9 cellular contexts compared by ENCODE assay signal in genomic region chr2:86105252-86105968, GRCh38. TPM values are rescaled to one million over a fixed set of nuclear protein-coding genes. Genes with fewer than 3 reads are reported as not detected.
DNase-seq lines count a peak whose midpoint lies in the region; ATAC-seq, FAIRE-seq and TF ChIP-seq lines count a peak whose summit lies in the region.
"Had no signal": no experiment of that assay in that cellular context is flagged by ENCODE, and none has a peak within 500 bp of the region (broad histone marks: within the 10 kb centered on the region; RNA-seq: fewer than 3 reads in every experiment).

TSS of gene POLR1A (minus strand) at chr2:86105886. CDS start at chr2:86105776, 110 bp downstream.

- BruUV-seq in HepG2 (replicated peaks; lab: Mats Ljungman, UMichigan): no TSS peak

- H4K20me1 ChIP-seq in HepG2 (ENCODE audit: insufficient read depth, low read length): peaks cover 16% of the 10 kb centered on the region

- POLR2A ChIA-PET in HepG2 (lab: Yijun Ruan, JAX): interaction anchor here (0.7 to 2.1 kb wide), 19 partner anchors 9 to 693 kb away, joined by 3 to 21 read pairs (median 4); partner anchors contain the start of genes IMMT, KDM3A, MAT2A and MRPL35

- CTCF ChIA-PET in HepG2 (lab: Yijun Ruan, JAX; ENCODE audit: low intra/inter-chr PET ratio, low total read pairs): no interaction called here

- peaks cover 91% of the 10 kb centered on the region for H3K79me2 ChIP-seq in HepG2 (ENCODE audit: insufficient read depth, low read length)

- H3K36me3 ChIP-seq in BE2C: peaks cover 15% of the 10 kb centered on the region
- H3K36me3 ChIP-seq in HepG2 (replicated peaks in 1 of 2; ENCODE audit: control insufficient read depth in 1 of 2, insufficient read depth in 2 of 2, low read length in 2 of 2): peaks cover 9 to 46% of the 10 kb centered on the region in 2 experiments

- intact Hi-C loops in HepG2 (cut with micrococcal nuclease; ENCODE audit: unreplicated experiment): loop anchor here (5.0 kb wide), 3 partner anchors 37 to 337 kb away; partner anchors contain the start of genes IMMT, KDM3A and MRPL35

- no peaks in the 10 kb centered on the region for H3K27me3 ChIP-seq in BE2C
- peaks cover 0 to 4% of the 10 kb centered on the region in 2 experiments; a peak in 2 of 5 replicates for H3K27me3 ChIP-seq in HepG2 (ENCODE audit: control insufficient read depth in 1 of 2, insufficient read depth in 2 of 2, low read length in 2 of 2)

- DNase-seq in BE2C: peak; percentile 81
- peak; percentile 90 for DNase-seq in NCI-H69 (lab: John Stamatoyannopoulos, UW)
- peak; percentile 63 to 81 for DNase-seq in activated CD4-positive, alpha-beta T cell treated with anti-CD3 and anti-CD28 coated beads, Interleukin-2, amount 50 U/mL, for 24 hours (ENCODE audit: low read depth in 1 of 2, low spot score in 1 of 2)
- DNase-seq in dermis blood vessel endothelial cell: peak; percentile 97
- peak; percentile 94 for DNase-seq in HepG2 (ENCODE audit: low spot score)
- DNase-seq in stimulated activated CD4-positive, alpha-beta T cell treated with anti-CD3 and anti-CD28 coated beads, Interleukin-2, amount 100 ng/mL, for 48 hours: peak; percentile 69 to 70

- peak within 1 kb of the TSS; percentile 92 for H2AFZ ChIP-seq in HepG2 (ENCODE audit: low read length)

- TF ChIP-seq EP300 in HepG2 (IDR thresholded peaks at IDR 0.05; ENCODE audit: low read depth in 2 of 2, low read length in 2 of 2) (no peak), HepG2 (CRISPR knock-in tag; IDR thresholded peaks at IDR 0.05; ENCODE audit: borderline replicate concordance) (no peak)

- H3K4me2 ChIP-seq in HepG2 (ENCODE audit: low read depth, low read length): peak within 1 kb of the TSS; percentile 78

- 1% methylated on average over 38 of the region's 38 CpGs for WGBS in HepG2 (ENCODE audit: low lambda C conversion rate)

- no peaks in the 10 kb centered on the region for H3K9me3 ChIP-seq in BE2C
- no peaks in the 10 kb centered on the region for H3K9me3 ChIP-seq in HepG2 (ENCODE audit: low read length)

- peak; percentile 65 for ATAC-seq in GM19372 (IDR thresholded peaks at IDR 0.05; ENCODE audit: low read depth, unreplicated experiment)
- peak; percentile 65 for ATAC-seq in HG03521 (IDR thresholded peaks at IDR 0.05; ENCODE audit: unreplicated experiment)
- ATAC-seq in HepG2: peak; percentile 98

- no peak for FAIRE-seq in HepG2 (lab: Jason Lieb, UNC)
- FAIRE-seq: colon had no signal

- no peaks in the 10 kb centered on the region for H3K4me1 ChIP-seq in BE2C
- H3K4me1 ChIP-seq in HepG2 (ENCODE audit: insufficient read depth, low read length): peaks cover 46% of the 10 kb centered on the region

- TF ChIP-seq CTCF in BE2C (IDR thresholded peaks at IDR 0.05; ENCODE audit: low read depth, low read length) (no peak), HepG2 (CRISPR knock-in tag; IDR thresholded peaks at IDR 0.05) (no peak)

- TF ChIP-seq RAD21 in HepG2 (CRISPR knock-in tag; IDR thresholded peaks at IDR 0.05): no peak

- H3K4me3 ChIP-seq in BE2C (ENCODE audit: low read depth, low read length) (peak within 1 kb of the TSS; percentile 94), HepG2 (replicated peaks in 1 of 3; ENCODE audit: insufficient read depth in 1 of 3, low read depth in 2 of 3, low read length in 3 of 3) (peak within 1 kb of the TSS; percentile 88 to 96 (median 93))

- in situ Hi-C loops in HepG2 (cut with HindIII; ENCODE audit: extremely low pct_ligation_motif_present, low pct_unique_long_range_greater_than_20kb): no loop called here

- H3K27ac ChIP-seq in HepG2 (ENCODE audit: extremely low read length, insufficient read depth, low read length): peak within 1 kb of the TSS; percentile 81

- H3K9ac ChIP-seq in HepG2 (ENCODE audit: insufficient read depth, low read depth, low read length): peak within 1 kb of the TSS; percentile 94

- no peak for TF ChIP-seq POLR2A in HepG2 (IDR thresholded peaks at IDR 0.05; ENCODE audit: insufficient read depth in 1 of 2, low read depth in 2 of 2, low read length in 2 of 2)

TF ChIP-seq in HepG2, 621 proteins besides CTCF, POLR2A, EP300 and RAD21 (continues in another document):
- TF ChIP-seq MTF2 (CRISPR knock-in tag; IDR thresholded peaks at IDR 0.05; ENCODE audit: borderline replicate concordance): no peak
- 0 out of 2 replicates have a peak, but pooled peaks have one; percentile 54 for TF ChIP-seq ZFP41 (CRISPR knock-in tag; IDR thresholded peaks at IDR 0.05; ENCODE audit: borderline replicate concordance)
- no peak for TF ChIP-seq ZNF337 (CRISPR knock-in tag; IDR thresholded peaks at IDR 0.05; ENCODE audit: borderline replicate concordance, low read depth)
- no peak for TF ChIP-seq PRMT3 (CRISPR knock-in tag; IDR thresholded peaks at IDR 0.05; ENCODE audit: borderline replicate concordance, low read depth)
- TF ChIP-seq RNF2 (conservative IDR thresholded peaks at IDR 0.05; ENCODE audit: low read depth): no peak
- no peak for TF ChIP-seq USF2 (IDR thresholded peaks at IDR 0.05; ENCODE audit: low read depth, low read length)
- TF ChIP-seq USF2 (CRISPR knock-in tag; IDR thresholded peaks at IDR 0.05; ENCODE audit: borderline replicate concordance): no peak
- TF ChIP-seq MTF1 (CRISPR knock-in tag; IDR thresholded peaks at IDR 0.05): no peak; the same call in 1 of the 2 replicates
- TF ChIP-seq U2AF1 (optimal IDR thresholded peaks at IDR 0.05; ENCODE audit: low read depth, low read length): no peak
- no peak for TF ChIP-seq PAF1 (CRISPR knock-in tag; IDR thresholded peaks at IDR 0.05)
- TF ChIP-seq ZNF33A (CRISPR knock-in tag; IDR thresholded peaks at IDR 0.05; ENCODE audit: borderline replicate concordance): no peak
- TF ChIP-seq ZFP36 (IDR thresholded peaks at IDR 0.05; ENCODE audit: borderline replicate concordance, low read depth, low read length, partially characterized antibody): no peak
- no peak for TF ChIP-seq ZNF20 (CRISPR knock-in tag; IDR thresholded peaks at IDR 0.05)
- TF ChIP-seq ZNF451 (CRISPR knock-in tag; IDR thresholded peaks at IDR 0.05): peak; percentile 62
- no peak for TF ChIP-seq ZNF331 (CRISPR knock-in tag; IDR thresholded peaks at IDR 0.05)
- TF ChIP-seq HNRNPL (IDR thresholded peaks at IDR 0.05; ENCODE audit: low read depth, low read length): no peak

RNA-seq across cellular contexts. Expression of gene POLR1A, which starts in this region (rescaled TPM):
- 32.5 TPM for polyA plus RNA-seq in BE2C (2012; ENCODE audit: insufficient read depth, insufficient read length, low read depth)
- total RNA-seq in dermis blood vessel endothelial cell (13.6 and 26.2 TPM in 2 replicates), HepG2 (2016; rRNA removed; fragmentation: Illumina TruSeq; extraction: Trizol) (39.9 and 61.1 TPM in 2 replicates)
- 4.1 and 4.4 TPM in 2 replicates for total RNA-seq in HepG2 (2016; cell fraction: cytosol; rRNA removed; fragmentation: Illumina TruSeq; extraction: Trizol; ENCODE audit: low read depth)
- total RNA-seq in HepG2 (2016; cell fraction: insoluble cytoplasmic fraction; rRNA removed; fragmentation: Illumina TruSeq; extraction: Trizol): 41.0 and 46.9 TPM in 2 replicates
- 11.5 and 14.0 TPM in 2 replicates for total RNA-seq in HepG2 (2016; cell fraction: membrane; rRNA removed; fragmentation: Illumina TruSeq; extraction: Trizol)
- 44.7 and 47.5 TPM in 2 replicates for total RNA-seq in HepG2 (2016; cell fraction: nucleus; rRNA removed; fragmentation: Illumina TruSeq; extraction: Trizol)
- polyA plus RNA-seq in HepG2 (2011; rRNA removed): 6.5 and 7.2 TPM in 2 replicates
- polyA plus RNA-seq in HepG2 (2011; cell fraction: cytosol; rRNA removed): 4.2 and 4.6 TPM in 2 replicates
- polyA plus RNA-seq in HepG2 (2011; cell fraction: nucleus; rRNA removed): 13.7 and 16.1 TPM in 2 replicates
- polyA plus RNA-seq in HepG2 (2012): 13.5 and 22.6 TPM in 2 replicates
- 1.0 TPM in 2 replicates for polyA plus RNA-seq in HepG2 (2016; cell fraction: cytosol; fragmentation: Illumina TruSeq; extraction: Trizol; ENCODE audit: low read depth)
- 14.6 and 20.3 TPM in 2 replicates for polyA plus RNA-seq in HepG2 (2016; cell fraction: insoluble cytoplasmic fraction; fragmentation: Illumina TruSeq; extraction: Trizol; ENCODE audit: low read depth)
- 2.5 and 3.0 TPM in 2 replicates for polyA plus RNA-seq in HepG2 (2016; cell fraction: membrane; fragmentation: Illumina TruSeq; extraction: Trizol; ENCODE audit: low read depth)
- polyA plus RNA-seq in HepG2 (2016; cell fraction: nucleus; fragmentation: Illumina TruSeq; extraction: Trizol; ENCODE audit: insufficient read depth, low read depth): 26.2 and 30.4 TPM in 2 replicates
- polyA minus RNA-seq in HepG2 (2011; rRNA and poly(A)+ RNA removed; ENCODE audit: low replicate concordance): 21.9 and 31.1 TPM in 2 replicates
- 18.7 and 22.5 TPM in 2 replicates for polyA minus RNA-seq in HepG2 (2011; cell fraction: cytosol; rRNA and poly(A)+ RNA removed)
- 50.6 and 72.4 TPM in 2 replicates for polyA minus RNA-seq in HepG2 (2011; cell fraction: nucleus; rRNA and poly(A)+ RNA removed)

Comparison
In these comparisons a context has a peak if more than half of its experiments do, and no peak if none do; other contexts are left out.
1. Peak in every context shown above with its lines: DNase-seq, ATAC-seq, H3K4me3 ChIP-seq and H3K27ac ChIP-seq.